ENCODE assay signal across 1 cellular context in genomic region chr6:26568601-26569432, GRCh38.
TF ChIP-seq lines count a peak whose summit lies in the region.

No MANE protein-coding gene starts in this region.

TF ChIP-seq in HCT116, 20 proteins besides CTCF, POLR2A, EP300 and RAD21 (continued from another document):
- TF ChIP-seq FOSL1 (IDR thresholded peaks at IDR 0.05; ENCODE audit: low read depth), result no peak; the same call in 1 of the 2 replicates
